In genomic region chr21:41953831-41954653, GRCh38 we compare ENCODE assay signal across 8 cellular contexts. TPM values are rescaled to one million over a fixed set of nuclear protein-coding genes. Genes with fewer than 3 reads are reported as not detected.
DNase-seq lines count a peak whose midpoint lies in the region; ATAC-seq and TF ChIP-seq lines count a peak whose summit lies in the region.

C2CD2 (minus strand) TSS chr21:41954018; CDS start chr21:41953648, 370 bp downstream.

- no peak within 1 kb of the TSS for H3K27ac ChIP-seq in naive thymus-derived CD4-positive, alpha-beta T cell (ENCODE audit: low read depth, low read length)
- H3K27ac ChIP-seq in upper lobe of left lung = peak within 1 kb of the TSS; percentile 53 to 79 (median 66)

- H3K27me3 ChIP-seq in naive thymus-derived CD4-positive, alpha-beta T cell (ENCODE audit: control insufficient read depth in 2 of 2, insufficient read depth in 2 of 2, low read length in 2 of 2) = no peaks in the 10 kb centered on the region
- H3K27me3 ChIP-seq in upper lobe of left lung = no peaks in the 10 kb centered on the region

- intact Hi-C loops in naive thymus-derived CD4-positive, alpha-beta T cell (cut with micrococcal nuclease) = loop anchor here in 1 of 2 donors (2.0 kb wide), 1 partner anchor 27 kb away; no protein-coding TSS in a partner anchor

- peaks cover 4 to 25% (median 9%) of the 10 kb centered on the region in 7 donors for H3K4me1 Mint-ChIP-seq in naive thymus-derived CD4-positive, alpha-beta T cell

- H3K36me3 Mint-ChIP-seq in naive thymus-derived CD4-positive, alpha-beta T cell = peaks cover 0 to 4% (median 0%) of the 10 kb centered on the region in 5 donors

- peaks cover 0 to 26% (median 7%) of the 10 kb centered on the region in 5 donors for H3K27me3 Mint-ChIP-seq in naive thymus-derived CD4-positive, alpha-beta T cell

- POLR2A ChIA-PET in naive thymus-derived CD4-positive, alpha-beta T cell (lab: Charles Lee) = no interaction called here

- H3K4me3 ChIP-seq in naive thymus-derived CD4-positive, alpha-beta T cell (ENCODE audit: low read length) = peak within 1 kb of the TSS; percentile 26
- peak within 1 kb of the TSS; percentile 66 to 96 (median 79) for H3K4me3 ChIP-seq in upper lobe of left lung

- peaks cover 0 to 6% of the 10 kb centered on the region in 2 donors for H3K4me1 ChIP-seq in naive thymus-derived CD4-positive, alpha-beta T cell (ENCODE audit: control insufficient read depth in 2 of 2, insufficient read depth in 2 of 2, low read length in 2 of 2)
- peaks cover 26 to 51% (median 32%) of the 10 kb centered on the region in 4 donors for H3K4me1 ChIP-seq in upper lobe of left lung

- H3K9me3 Mint-ChIP-seq in naive thymus-derived CD4-positive, alpha-beta T cell = peaks cover 0 to 3% (median 0%) of the 10 kb centered on the region in 11 donors

- TF ChIP-seq EP300 in upper lobe of left lung (IDR thresholded peaks at IDR 0.05) = no peak

- TF ChIP-seq POLR2A in upper lobe of left lung (IDR thresholded peaks at IDR 0.05) = peak in 2 of 4 donors; percentile 20 to 65

- H3K4me3 Mint-ChIP-seq in naive thymus-derived CD4-positive, alpha-beta T cell = peak within 1 kb of the TSS; percentile 16 to 88 (median 69)

- no peak for TF ChIP-seq CTCF in upper lobe of left lung (IDR thresholded peaks at IDR 0.05)

- peak; percentile 62 for DNase-seq in CMK (ENCODE audit: low read depth)
- peak; percentile 88 for DNase-seq in GM19238 (ENCODE audit: insufficient read length, low spot score)
- peak; percentile 71 for DNase-seq in M059J (ENCODE audit: low read depth)
- DNase-seq in activated CD8-positive, alpha-beta memory T cell treated with anti-CD3 and anti-CD28 coated beads, Interleukin-2, amount 50 U/mL, for 48 hours = peak; percentile 63
- peak; percentile 49 for DNase-seq in fibroblast of peridontal ligament (ENCODE audit: extremely low read depth)
- peak in 2 of 9 donors; percentile 9 to 47 for DNase-seq in naive thymus-derived CD4-positive, alpha-beta T cell
- peak; percentile 50 to 94 for DNase-seq in upper lobe of left lung
- no peak for DNase-seq in NCI-H2029 (lab: John Stamatoyannopoulos, UW)

- WGBS in upper lobe of left lung, 2 donors = 36 to 80% methylated on average over 3 to 8 of the region's 85 CpGs

- peak; percentile 59 for ATAC-seq in naive thymus-derived CD4-positive, alpha-beta T cell
- ATAC-seq in upper lobe of left lung (ENCODE audit: low FRiP score in 2 of 2) = peak; percentile 80 to 92

- no peaks in the 10 kb centered on the region for H3K36me3 ChIP-seq in naive thymus-derived CD4-positive, alpha-beta T cell (ENCODE audit: control insufficient read depth in 2 of 3, insufficient read depth in 3 of 3, low read length in 3 of 3)
- no peaks in the 10 kb centered on the region for H3K36me3 ChIP-seq in upper lobe of left lung

- H3K27ac Mint-ChIP-seq in naive thymus-derived CD4-positive, alpha-beta T cell = peak within 1 kb of the TSS in 4 of 9 donors; percentile 7 to 41 (median 28)

- CTCF ChIA-PET in naive thymus-derived CD4-positive, alpha-beta T cell (lab: Charles Lee) = no interaction called here

- H3K9me3 ChIP-seq in naive thymus-derived CD4-positive, alpha-beta T cell (ENCODE audit: control insufficient read depth in 2 of 3, low read length in 3 of 3) = no peaks in the 10 kb centered on the region
- H3K9me3 ChIP-seq in upper lobe of left lung = no peaks in the 10 kb centered on the region

RNA-seq across cellular contexts. Expression of gene C2CD2, which starts in this region (rescaled TPM):
- total RNA-seq in M059J (2014; rRNA removed; shearing (Covaris generic)) = 13.2 and 32.1 TPM in 2 replicates
- total RNA-seq in naive thymus-derived CD4-positive, alpha-beta T cell = 10 to 100 TPM in 4 of 5 experiments, 1 to 10 TPM in 1; 7.1 to 14.8 (median 14.0) TPM
- polyA plus RNA-seq in naive thymus-derived CD4-positive, alpha-beta T cell = 1 to 10 TPM; 2.8 to 4.9 TPM
- total RNA-seq in upper lobe of left lung = 10 to 100 TPM in 5 of 6 donors, 1 to 10 TPM in 1; 9.6 to 34.6 (median 22.0) TPM
